8 cellular contexts compared by ENCODE assay signal in the genomic region with DNA sequence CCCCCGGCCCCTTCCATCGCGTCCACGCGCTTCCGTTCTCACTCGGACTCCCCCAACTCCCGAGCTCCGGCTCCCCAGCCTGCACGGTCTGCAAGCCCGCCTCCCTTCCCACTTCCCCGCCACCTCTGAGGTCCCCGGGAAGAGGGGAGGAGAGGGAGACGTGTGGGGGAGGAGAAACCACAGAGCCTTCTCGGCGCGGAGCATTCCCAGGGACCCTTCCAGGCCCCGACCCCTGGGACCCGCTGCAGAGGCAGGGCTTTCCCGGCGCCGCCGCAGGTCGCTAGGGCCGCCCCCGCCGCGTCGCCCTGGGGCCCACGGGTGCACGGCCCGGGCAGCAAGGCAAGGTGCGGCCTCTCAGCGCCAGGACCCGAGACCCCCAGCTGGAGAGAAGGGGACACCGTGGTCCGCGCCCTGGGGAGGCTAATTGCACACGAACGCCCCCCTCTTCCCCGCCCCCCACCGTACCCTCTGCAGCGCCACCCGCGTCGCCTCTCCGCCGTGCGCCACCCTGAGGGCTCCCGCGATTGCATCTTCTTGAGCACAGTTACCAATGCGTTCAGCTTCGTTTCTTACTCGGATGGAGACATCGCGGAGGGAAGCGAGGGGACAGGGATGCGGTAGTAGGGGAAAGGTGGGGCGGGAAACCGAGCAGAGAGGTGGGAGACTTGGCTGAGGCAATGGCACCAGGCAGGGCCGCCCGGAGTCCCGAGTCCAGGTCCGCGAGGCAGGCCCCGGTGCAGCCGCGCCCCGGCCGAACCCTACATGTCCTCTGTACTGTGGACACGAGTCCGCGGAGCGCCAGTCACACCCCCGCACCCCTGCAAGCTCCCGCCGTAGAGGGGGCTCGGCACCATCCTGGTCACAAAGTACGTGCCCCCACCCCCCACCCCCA. TPM values are rescaled to one million over a fixed set of nuclear protein-coding genes. Genes with fewer than 3 reads are reported as not detected.
DNase-seq lines count a peak whose midpoint lies in the region; ATAC-seq, FAIRE-seq and TF ChIP-seq lines count a peak whose summit lies in the region.

No MANE protein-coding gene starts in this region.

- BruUV-seq in K562 (replicated peaks; lab: Mats Ljungman, UMichigan): no TSS peak

- POLR2A ChIA-PET in K562 (lab: Yijun Ruan, JAX): interaction anchor here (0.6 to 2.1 kb wide), 10 partner anchors 9 to 305 kb away, joined by 3 to 14 read pairs (median 4); a partner anchor contains a TSS

- peak; percentile 25 to 40; a peak in 3 of 4 replicates for TF ChIP-seq RAD21 in K562 (CRISPR knock-in tag; conservative IDR thresholded peaks at IDR 0.05 in 1 of 2, IDR thresholded peaks at IDR 0.05 in 1 of 2)

- H3K4me3 ChIP-seq in DND-41 (ENCODE audit: low read depth in 1 of 2, low read length in 2 of 2): peak overlapping the region; percentile 71 to 77
- H3K4me3 ChIP-seq in HUES6 (ENCODE audit: low read depth, low read length): peak overlapping the region; percentile 87
- peak overlapping the region; percentile 57 for H3K4me3 ChIP-seq in SU-DHL-6 (ENCODE audit: insufficient read depth, low read length, poor library complexity, severe bottlenecking)
- H3K4me3 ChIP-seq in K562: peak overlapping the region; percentile 71
- peak overlapping the region; percentile 75 for H3K4me3 ChIP-seq in iPS-11a (ENCODE audit: low read depth, low read length)
- peak overlapping the region; percentile 50 to 83 (median 66) for H3K4me3 ChIP-seq in sigmoid colon

- TF ChIP-seq POLR2A in K562 (conservative IDR thresholded peaks at IDR 0.05): no peak
- TF ChIP-seq POLR2A in sigmoid colon (IDR thresholded peaks at IDR 0.05): no peak

- TF ChIP-seq EP300 in K562 (IDR thresholded peaks at IDR 0.05; ENCODE audit: low read length) (no peak), sigmoid colon (IDR thresholded peaks at IDR 0.05) (no peak)

- peaks cover 64% of the 10 kb centered on the region for H3K27me3 ChIP-seq in DND-41 (ENCODE audit: insufficient read depth, low read length, poor library complexity)
- peaks cover 40% of the 10 kb centered on the region for H3K27me3 ChIP-seq in HUES6 (ENCODE audit: control insufficient read depth, insufficient read depth, low read length)
- H3K27me3 ChIP-seq in SU-DHL-6 (ENCODE audit: low read length): no peaks in the 10 kb centered on the region
- H3K27me3 ChIP-seq in K562 (ENCODE audit: control insufficient read depth in 2 of 2, insufficient read depth in 2 of 2, low read length in 2 of 2): no peaks in the 10 kb centered on the region
- no peaks in the 10 kb centered on the region for H3K27me3 ChIP-seq in sigmoid colon

- ATAC-seq in DND-41 (ENCODE audit: insufficient read depth, low read depth) (peak; percentile 71), GM21423 (IDR thresholded peaks at IDR 0.05; ENCODE audit: unreplicated experiment) (peak; percentile 46), K562 (peak; percentile 84)

- in situ Hi-C loops in K562 (cut with MboI): loop anchor here (25.0 kb wide), 1 partner anchor 441 kb away; no protein-coding TSS in a partner anchor

- H2AFZ ChIP-seq in DND-41 (ENCODE audit: low read depth, low read length) (peak overlapping the region; percentile 100), SU-DHL-6 (ENCODE audit: low read depth, low read length, severe bottlenecking) (peak overlapping the region; percentile 99), K562 (ENCODE audit: low read depth, low read length) (peak overlapping the region; percentile 93)

- H3K36me3 ChIP-seq in DND-41 (ENCODE audit: insufficient read depth, low read length) (no peaks in the 10 kb centered on the region), HUES6 (ENCODE audit: control insufficient read depth, insufficient read depth, low read length) (no peaks in the 10 kb centered on the region), SU-DHL-6 (ENCODE audit: low read length) (no peaks in the 10 kb centered on the region), K562 (ENCODE audit: control insufficient read depth, insufficient read depth, low read length) (no peaks in the 10 kb centered on the region), sigmoid colon (no peaks in the 10 kb centered on the region)

- H3K79me2 ChIP-seq in DND-41 (ENCODE audit: insufficient read depth, low read length) (no peaks in the 10 kb centered on the region), SU-DHL-6 (ENCODE audit: insufficient read depth, low read length) (no peaks in the 10 kb centered on the region), K562 (ENCODE audit: control insufficient read depth, insufficient read depth, low read length) (no peaks in the 10 kb centered on the region)

- TF ChIP-seq CTCF in DND-41 (IDR thresholded peaks at IDR 0.05; ENCODE audit: borderline replicate concordance, extremely low read depth, low read length, poor library complexity, severe bottlenecking) (peak; percentile 78), SU-DHL-6 (IDR thresholded peaks at IDR 0.05; ENCODE audit: insufficient read depth, low read length, poor library complexity, severe bottlenecking) (peak; percentile 78), K562 (IDR thresholded peaks at IDR 0.05 in 2 of 3, conservative IDR thresholded peaks at IDR 0.05 in 1 of 3; ENCODE audit: insufficient read depth in 2 of 3, low read depth in 1 of 3, low read length in 3 of 3) (peak; percentile 48 to 76 (median 53); a peak in 5 of 6 replicates), sigmoid colon (IDR thresholded peaks at IDR 0.05) (peak in 1 of 4 experiments; percentile 26)

- H3K4me2 ChIP-seq in DND-41 (ENCODE audit: insufficient read depth, low read length) (peak overlapping the region; percentile 98), SU-DHL-6 (ENCODE audit: low read depth, low read length, poor library complexity, severe bottlenecking) (peak overlapping the region; percentile 63), K562 (ENCODE audit: insufficient read depth, low read length) (peak overlapping the region; percentile 95)

- H3K9me3 ChIP-seq in DND-41 (ENCODE audit: insufficient read depth, low read length, severe bottlenecking) (no peaks in the 10 kb centered on the region), HUES6 (ENCODE audit: control insufficient read depth, insufficient read depth, low read depth, low read length) (no peaks in the 10 kb centered on the region), SU-DHL-6 (ENCODE audit: insufficient read depth, low read length) (no peaks in the 10 kb centered on the region), K562 (replicated peaks; ENCODE audit: control insufficient read depth, insufficient read depth, low read depth, low read length) (no peaks in the 10 kb centered on the region; the same call in 1 of the 2 replicates), sigmoid colon (no peaks in the 10 kb centered on the region)

- DNase-seq in DND-41 (peak; percentile 74), K562 (ENCODE audit: extremely low read depth in 1 of 4, low spot score in 3 of 4) (peak; percentile 63 to 72 (median 67)), sigmoid colon (peak; percentile 74), GOT3 (lab: John Stamatoyannopoulos, UW) (no peak)

- peak overlapping the region; percentile 86 for H3K9ac ChIP-seq in DND-41 (ENCODE audit: low read depth, low read length)
- H3K9ac ChIP-seq in HUES6 (ENCODE audit: low read length): peak overlapping the region; percentile 98
- peak overlapping the region; percentile 61 for H3K9ac ChIP-seq in SU-DHL-6 (ENCODE audit: low read length)
- peak overlapping the region; percentile 72 to 94 for H3K9ac ChIP-seq in K562 (ENCODE audit: insufficient read depth in 1 of 2, low read depth in 2 of 2, low read length in 2 of 2)

- no peaks in the 10 kb centered on the region for H3F3A ChIP-seq in SU-DHL-6 (ENCODE audit: insufficient read depth)

- CTCF ChIA-PET in K562 (lab: Yijun Ruan, JAX; ENCODE audit: low intra/inter-chr PET ratio): interaction anchor here (0.6 to 2.8 kb wide), 2 partner anchors 235 to 637 kb away, joined by 3 to 15 read pairs; no protein-coding TSS in a partner anchor

- H3K9me1 ChIP-seq in K562 (ENCODE audit: control insufficient read depth, insufficient read depth, low read length): no peaks in the 10 kb centered on the region

- H4K20me1 ChIP-seq in DND-41 (ENCODE audit: insufficient read depth, low read length): 0 out of 2 replicates have a peak, but pooled peaks cover 5% of the 10 kb centered on the region
- no peaks in the 10 kb centered on the region for H4K20me1 ChIP-seq in SU-DHL-6 (ENCODE audit: low read depth, low read length)
- no peaks in the 10 kb centered on the region for H4K20me1 ChIP-seq in K562 (replicated peaks; ENCODE audit: control insufficient read depth, insufficient read depth, low read length)

- H3K27ac ChIP-seq in DND-41 (ENCODE audit: low read length) (peak overlapping the region; percentile 88), HUES6 (ENCODE audit: low read depth, low read length) (peak overlapping the region; percentile 94), SU-DHL-6 (ENCODE audit: low read depth, low read length) (no peak overlapping the region), K562 (ENCODE audit: extremely low read depth, low read depth, low read length) (peak overlapping the region; percentile 85), sigmoid colon (peak overlapping the region; percentile 73 to 81 (median 74))

- peak; percentile 79 for FAIRE-seq in K562 (lab: Jason Lieb, UNC)

- H3K4me1 ChIP-seq in DND-41 (ENCODE audit: insufficient read depth, low read length) (peaks cover 32% of the 10 kb centered on the region), HUES6 (ENCODE audit: control insufficient read depth, insufficient read depth, low read length) (peaks cover 41% of the 10 kb centered on the region), K562 (replicated peaks in 1 of 2; ENCODE audit: control insufficient read depth in 2 of 2, insufficient read depth in 2 of 2, low read length in 2 of 2) (peaks cover 0 to 42% of the 10 kb centered on the region in 2 experiments; a peak in 2 of 5 replicates), sigmoid colon (peaks cover 0 to 45% (median 20%) of the 10 kb centered on the region in 4 donors)

- intact Hi-C loops in K562 (cut with micrococcal nuclease) (loop anchor here (1.0 to 10.0 kb wide), 5 partner anchors 20 to 456 kb away; a partner anchor contains a TSS), sigmoid colon (cut with DNase I) (loop anchor here (2.0 to 10.0 kb wide), 9 partner anchors 18 to 1491 kb away; a partner anchor contains a TSS)

- no peaks in the 10 kb centered on the region for H3K9me2 ChIP-seq in SU-DHL-6 (replicated peaks; ENCODE audit: insufficient read depth, low read length)

- WGBS in K562 (ENCODE audit: insufficient coverage, low coverage, missing lambda C conversion rate): under 1% methylated on average over 39 of the region's 79 CpGs
- 1% methylated on average over 79 of the region's 79 CpGs for WGBS in sigmoid colon, 2 donors

RNA-seq across cellular contexts. Expression of a gene that starts 29.0 kb away (rescaled TPM):
- total RNA-seq in K562 (2011; cell fraction: chromatin; rRNA removed; ENCODE audit: low replicate concordance): 0.44 and 0.51 TPM in 2 replicates
- total RNA-seq in K562 (2011; cell fraction: nucleolus; rRNA removed): 0.26 and 0.50 TPM in 2 replicates
- total RNA-seq in K562 (2011; cell fraction: nucleoplasm; rRNA removed): 0.38 and 0.51 TPM in 2 replicates
- total RNA-seq in K562 (2014; rRNA removed) (0.09 and 0.24 TPM in 2 replicates), K562 (2014; rRNA removed; fragmentation: Illumina TruSeq; extraction: Trizol) (0.18 and 0.45 TPM in 2 replicates), K562 (2015; rRNA removed; fragmentation: Illumina TruSeq; extraction: Trizol) (0.36 and 0.49 TPM in 2 replicates), K562 (2021) (0.42 and 1.0 TPM in 2 replicates), sigmoid colon (1 to 10 TPM in 3 of 4 donors, under 1 TPM in 1; 0.82 to 4.2 (median 3.4) TPM)
- polyA plus RNA-seq in K562 (2011; rRNA removed) (0.34 and 1.1 TPM in 2 replicates), K562 (2014; fragmentation: Illumina TruSeq; extraction: Trizol) (0.35 and 0.59 TPM in 2 replicates), K562 (2014; fragmentation: Nextera tagmentation; extraction: Ambion mirVana) (under 1 TPM; 0.76 to 0.77 TPM), K562 (2014; rRNA removed) (0.05 and 1.4 TPM in 2 replicates), sigmoid colon (under 1 TPM in 1 of 3 donors, not detected in 2; 0.10 TPM)
- 0.06 and 0.18 TPM in 2 replicates for polyA plus RNA-seq in K562 (2011; cell fraction: cytosol; rRNA removed)
- 0.47 and 1.4 TPM in 2 replicates for polyA plus RNA-seq in K562 (2011; cell fraction: nucleus; rRNA removed)
- 0.25 and 0.42 TPM in 2 replicates for polyA plus RNA-seq in K562 (2012)
- 0.18 and 0.35 TPM in 2 replicates for polyA minus RNA-seq in K562 (2011; rRNA and poly(A)+ RNA removed)
- 1.1 TPM in 1 of 2 replicates, not detected in the other for polyA minus RNA-seq in K562 (2011; cell fraction: cytosol; rRNA and poly(A)+ RNA removed)
- 0.22 and 0.40 TPM in 2 replicates for polyA minus RNA-seq in K562 (2011; cell fraction: nucleus; rRNA and poly(A)+ RNA removed)

RNA-seq across cellular contexts. Expression of a gene that starts 37.5 kb away (rescaled TPM):
- 203 and 284 TPM in 2 replicates for total RNA-seq in K562 (2011; cell fraction: chromatin; rRNA removed; ENCODE audit: low replicate concordance)
- total RNA-seq in K562 (2011; cell fraction: nucleolus; rRNA removed): 117 and 140 TPM in 2 replicates
- total RNA-seq in K562 (2011; cell fraction: nucleoplasm; rRNA removed): 136 and 162 TPM in 2 replicates
- 65.3 and 69.9 TPM in 2 replicates for total RNA-seq in K562 (2014; rRNA removed)
- total RNA-seq in K562 (2014; rRNA removed; fragmentation: Illumina TruSeq; extraction: Trizol): 58.5 and 59.7 TPM in 2 replicates
- 50.9 and 60.2 TPM in 2 replicates for total RNA-seq in K562 (2015; rRNA removed; fragmentation: Illumina TruSeq; extraction: Trizol)
- 58.7 and 64.2 TPM in 2 replicates for total RNA-seq in K562 (2021)
- polyA plus RNA-seq in K562 (2011; rRNA removed): 81.4 and 91.1 TPM in 2 replicates
- polyA plus RNA-seq in K562 (2011; cell fraction: cytosol; rRNA removed): 46.9 and 65.5 TPM in 2 replicates
- 106 and 111 TPM in 2 replicates for polyA plus RNA-seq in K562 (2011; cell fraction: nucleus; rRNA removed)
- polyA plus RNA-seq in K562 (2012): 41.9 and 61.1 TPM in 2 replicates
- polyA plus RNA-seq in K562 (2014; fragmentation: Illumina TruSeq; extraction: Trizol): 58.4 and 65.2 TPM in 2 replicates
- 10 to 100 TPM; 18.8 to 25.8 TPM for polyA plus RNA-seq in K562 (2014; fragmentation: Nextera tagmentation; extraction: Ambion mirVana)
- 55.5 and 73.7 TPM in 2 replicates for polyA plus RNA-seq in K562 (2014; rRNA removed)
- polyA minus RNA-seq in K562 (2011; rRNA and poly(A)+ RNA removed): 118 and 129 TPM in 2 replicates
- 14.8 and 32.9 TPM in 2 replicates for polyA minus RNA-seq in K562 (2011; cell fraction: cytosol; rRNA and poly(A)+ RNA removed)
- 104 and 111 TPM in 2 replicates for polyA minus RNA-seq in K562 (2011; cell fraction: nucleus; rRNA and poly(A)+ RNA removed)
- total RNA-seq in sigmoid colon: 10 to 100 TPM; 36.0 to 53.7 (median 45.1) TPM
- 10 to 100 TPM in 2 of 3 donors, 1 to 10 TPM in 1; 8.6 to 16.1 (median 10.2) TPM for polyA plus RNA-seq in sigmoid colon
